In genomic region chr12:93015970-93016751, GRCh38 we compare ENCODE assay signal across 15 cellular contexts.
DNase-seq lines count a peak whose midpoint lies in the region; ATAC-seq, FAIRE-seq and TF ChIP-seq lines count a peak whose summit lies in the region.
"Had no signal": no experiment of that assay in that cellular context is flagged by ENCODE, and none has a peak within 500 bp of the region (broad histone marks: within the 10 kb centered on the region; RNA-seq: fewer than 3 reads in every experiment).

No MANE protein-coding gene starts in this region.

- in situ Hi-C loops in mammary epithelial cell (cut with MboI; ENCODE audit: low sequenced_read_pairs in 2 of 2) = no loop called here

- H3K79me2 ChIP-seq in mammary epithelial cell (ENCODE audit: insufficient read depth, low read length) = no peaks in the 10 kb centered on the region

- no peak overlapping the region for H3K9ac ChIP-seq in mammary epithelial cell (ENCODE audit: insufficient read depth, low read length)
- no peak overlapping the region for H3K9ac ChIP-seq in liver (ENCODE audit: low read depth in 1 of 2, low read length in 2 of 2)

- peak; percentile 32 for DNase-seq in mammary epithelial cell
- DNase-seq in breast epithelium (ENCODE audit: low spot score in 2 of 2) = no peak
- peak; percentile 82 for DNase-seq in bronchial epithelial cell (ENCODE audit: low read depth)
- no peak for DNase-seq in stimulated activated naive CD4-positive, alpha-beta T cell (lab: John Stamatoyannopoulos, UW)
- no peak for DNase-seq in islet precursor cell
- DNase-seq: activated T-cell treated with anti-CD3 and anti-CD28 coated beads, Interleukin-2, amount 50 U/mL, for 1 hour; GOT3; NCI-H510A had no signal

- dilution Hi-C loops in mammary epithelial cell (cut with HindIII; ENCODE audit: low sequenced_read_pairs) = no loop called here

- peak; percentile 54 to 63 for TF ChIP-seq RAD21 in liver (IDR thresholded peaks at IDR 0.05)

- ATAC-seq in GM18505 (IDR thresholded peaks at IDR 0.05; ENCODE audit: unreplicated experiment) (no peak), HG02970 (IDR thresholded peaks at IDR 0.05; ENCODE audit: low FRiP score, unreplicated experiment) (no peak)

- H4K20me1 ChIP-seq in mammary epithelial cell (ENCODE audit: insufficient read depth, low read length) = no peaks in the 10 kb centered on the region

- H3K4me1 ChIP-seq in mammary epithelial cell (ENCODE audit: insufficient read depth, low read length) (peaks cover 7% of the 10 kb centered on the region), breast epithelium (no peaks in the 10 kb centered on the region), liver (ENCODE audit: control insufficient read depth in 4 of 4, insufficient read depth in 4 of 4, low read length in 3 of 4) (peaks cover 1 to 12% (median 10%) of the 10 kb centered on the region in 4 donors)

- no peak overlapping the region for H3K4me2 ChIP-seq in mammary epithelial cell (ENCODE audit: insufficient read depth, low read depth, low read length)

- peak overlapping the region; percentile 18 for H2AFZ ChIP-seq in mammary epithelial cell (ENCODE audit: low read depth, low read length)

- no peaks in the 10 kb centered on the region for H3K9me3 ChIP-seq in mammary epithelial cell (replicated peaks; ENCODE audit: insufficient read depth, low read length)
- H3K9me3 ChIP-seq in breast epithelium = no peaks in the 10 kb centered on the region
- H3K9me3 ChIP-seq in liver (ENCODE audit: control insufficient read depth in 4 of 4, low read length in 3 of 4) = no peaks in the 10 kb centered on the region

- H3K27me3 ChIP-seq in mammary epithelial cell (ENCODE audit: insufficient read depth, low read length) (no peaks in the 10 kb centered on the region), breast epithelium (no peaks in the 10 kb centered on the region), bronchial epithelial cell (ENCODE audit: control insufficient read depth, insufficient read depth, low read length) (no peaks in the 10 kb centered on the region), liver (ENCODE audit: control insufficient read depth in 4 of 4, insufficient read depth in 4 of 4, low read length in 3 of 4) (no peaks in the 10 kb centered on the region)

- H3K4me3 ChIP-seq in mammary epithelial cell (replicated peaks in 1 of 3; ENCODE audit: insufficient read depth in 1 of 3, low read depth in 2 of 3, low read length in 3 of 3) = no peak overlapping the region
- H3K4me3 ChIP-seq in breast epithelium = no peak overlapping the region
- H3K4me3 ChIP-seq in bronchial epithelial cell (ENCODE audit: low read depth, low read length) = no peak overlapping the region
- no peak overlapping the region for H3K4me3 ChIP-seq in liver (ENCODE audit: low read depth in 1 of 3, low read length in 3 of 3)
- H3K4me3 ChIP-seq: skin epidermis had no signal

- no peak overlapping the region for H3K27ac ChIP-seq in mammary epithelial cell (ENCODE audit: insufficient read depth, low read depth, low read length)
- H3K27ac ChIP-seq in breast epithelium = no peak overlapping the region
- H3K27ac ChIP-seq in liver (ENCODE audit: low read depth in 1 of 2, low read length in 2 of 2) = no peak overlapping the region

- 43% methylated on average over 4 of the region's 4 CpGs for WGBS in mammary epithelial cell (ENCODE audit: low coverage, missing lambda C conversion rate)
- 25% methylated on average over 4 of the region's 4 CpGs for WGBS in liver

- TF ChIP-seq POLR2A in breast epithelium (IDR thresholded peaks at IDR 0.05) = no peak
- no peak for TF ChIP-seq POLR2A in GM18505 (IDR thresholded peaks at IDR 0.05; ENCODE audit: borderline replicate concordance, extremely low read depth, insufficient read depth, insufficient read length)

- intact Hi-C loops in mammary epithelial cell (cut with micrococcal nuclease) (no loop called here), breast epithelium (cut with DNase I; ENCODE audit: low total_unique reads) (loop anchor here (5.0 kb wide), 1 partner anchor 236 kb away; no protein-coding TSS in a partner anchor)

- TF ChIP-seq CTCF in mammary epithelial cell (conservative IDR thresholded peaks at IDR 0.05 in 1 of 2, IDR thresholded peaks at IDR 0.05 in 1 of 2; ENCODE audit: extremely low read depth in 1 of 2, insufficient read depth in 1 of 2, low read depth in 1 of 2, low read length in 2 of 2) = no peak
- no peak for TF ChIP-seq CTCF in breast epithelium (IDR thresholded peaks at IDR 0.05)
- TF ChIP-seq CTCF in bronchial epithelial cell (IDR thresholded peaks at IDR 0.05; ENCODE audit: insufficient read depth, low read length, severe bottlenecking) = no peak
- TF ChIP-seq CTCF in liver (IDR thresholded peaks at IDR 0.05; ENCODE audit: low read depth, low read length, missing input control) = no peak

- no peaks in the 10 kb centered on the region for H3K36me3 ChIP-seq in mammary epithelial cell (ENCODE audit: insufficient read depth, low read length)
- no peaks in the 10 kb centered on the region for H3K36me3 ChIP-seq in breast epithelium
- no peaks in the 10 kb centered on the region for H3K36me3 ChIP-seq in bronchial epithelial cell (ENCODE audit: control insufficient read depth, insufficient read depth, low read length)
- H3K36me3 ChIP-seq in liver (ENCODE audit: control insufficient read depth in 4 of 4, insufficient read depth in 3 of 4, low read depth in 1 of 4, low read length in 3 of 4) = no peaks in the 10 kb centered on the region

- no TSS peak for BruUV-seq in mammary epithelial cell (replicated peaks; lab: Mats Ljungman, UMichigan)

- no peak for FAIRE-seq in bronchial epithelial cell (lab: Jason Lieb, UNC)
- FAIRE-seq: D721Med, endometrium, GM19239 had no signal

- CTCF ChIA-PET in mammary epithelial cell (lab: Charles Lee; ENCODE audit: low non-redundant PET) = interaction anchor here (0.5 kb wide), 1 partner anchor 415 kb away, joined by 3 read pairs; no protein-coding TSS in a partner anchor

TF ChIP-seq in liver, 16 proteins besides CTCF, POLR2A, EP300 and RAD21:
- TF ChIP-seq JUND (IDR thresholded peaks at IDR 0.05) = peak; percentile 14 to 35
- TF ChIP-seq ATF3 (IDR thresholded peaks at IDR 0.05) = no peak
- peak; percentile 75 for TF ChIP-seq SP1 (IDR thresholded peaks at IDR 0.05)
- TF ChIP-seq RXRA (IDR thresholded peaks at IDR 0.05) = peak; percentile 65 to 66
- TF ChIP-seq GABPA (IDR thresholded peaks at IDR 0.05 in 1 of 2, conservative IDR thresholded peaks at IDR 0.05 in 1 of 2) = no peak
- no peak for TF ChIP-seq FOXA2 (IDR thresholded peaks at IDR 0.05)
- TF ChIP-seq HNF4A (conservative IDR thresholded peaks at IDR 0.05) = peak; percentile 61 to 72
- no peak for TF ChIP-seq EGR1 (IDR thresholded peaks at IDR 0.05; ENCODE audit: low read depth in 2 of 2)
- TF ChIP-seq ZBTB33 (IDR thresholded peaks at IDR 0.05) = peak; percentile 52
- TF ChIP-seq NR2F2 (IDR thresholded peaks at IDR 0.05) = peak; percentile 78
- peak; percentile 26 for TF ChIP-seq REST (IDR thresholded peaks at IDR 0.05)
- no peak for TF ChIP-seq FOXA1 (IDR thresholded peaks at IDR 0.05)
- TF ChIP-seq TAF1 (conservative IDR thresholded peaks at IDR 0.05) = no peak
- peak; percentile 31 for TF ChIP-seq MAX (IDR thresholded peaks at IDR 0.05)
- TF ChIP-seq YY1 (IDR thresholded peaks at IDR 0.05) = peak; percentile 69
- no peak for TF ChIP-seq HNF4G (IDR thresholded peaks at IDR 0.05)
TF ChIP-seq in liver: peak in this region for 9.

Comparison
In these comparisons a context has a peak if more than half of its experiments do, and no peak if none do; other contexts are left out.
1. DNase-seq: peak in mammary epithelial cell (single experiment) and bronchial epithelial cell (single experiment); none in breast epithelium (0 of 2), stimulated activated naive CD4-positive, alpha-beta T cell (0 of 6) and islet precursor cell (single experiment).